Comparison of ENCODE assay signal across 21 cellular contexts in the genomic region with DNA sequence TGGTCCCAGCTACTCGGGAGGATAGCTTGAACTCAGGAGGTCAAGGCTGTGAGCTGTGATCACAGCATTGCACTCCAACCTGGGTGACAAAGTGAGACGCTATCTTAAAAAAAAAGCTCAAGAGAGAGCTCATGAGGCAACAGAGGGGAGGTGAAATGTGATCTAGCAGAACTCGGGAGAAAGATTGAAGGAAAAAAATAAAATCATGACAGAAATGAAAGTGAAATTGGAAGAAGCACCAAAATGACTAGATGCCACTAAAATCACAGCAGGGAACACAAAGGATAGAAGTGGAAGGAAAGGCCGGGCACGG.
DNase-seq lines count a peak whose midpoint lies in the region; ATAC-seq and TF ChIP-seq lines count a peak whose summit lies in the region.
"Had no signal": no experiment of that assay in that cellular context is flagged by ENCODE, and none has a peak within 500 bp of the region (broad histone marks: within the 10 kb centered on the region; RNA-seq: fewer than 3 reads in every experiment).

No MANE protein-coding gene starts in this region.

- H3K27ac Mint-ChIP-seq in activated CD4-positive, alpha-beta T cell treated with anti-CD3 and anti-CD28 coated beads, Interleukin-2, amount 10 ng/mL, durations not matched to agents 7 days and 5 days: peak overlapping the region; percentile 80
- H3K27ac Mint-ChIP-seq in CD4-positive, alpha-beta memory T cell: peak overlapping the region; percentile 43 to 98 (median 92)
- H3K27ac Mint-ChIP-seq in activated CD4-positive, alpha-beta memory T cell treated with anti-CD3 and anti-CD28 coated beads, Interleukin-2, amount 10 ng/mL, durations not matched to agents 7 days and 5 days: peak overlapping the region; percentile 52
- peak overlapping the region; percentile 75 for H3K27ac Mint-ChIP-seq in central memory CD8-positive, alpha-beta T cell (ENCODE audit: low read depth)
- H3K27ac Mint-ChIP-seq: WTC11 had no signal

- peaks cover 89% of the 10 kb centered on the region for H3K4me1 ChIP-seq in CD4-positive, alpha-beta memory T cell (ENCODE audit: insufficient read depth, low read length)
- no peaks in the 10 kb centered on the region for H3K4me1 ChIP-seq in BE2C
- peaks cover 0 to 10% (median 0%) of the 10 kb centered on the region in 3 donors for H3K4me1 ChIP-seq in esophagus squamous epithelium
- H3K4me1 ChIP-seq: upper lobe of left lung had no signal

- intact Hi-C loops in CD4-positive, alpha-beta memory T cell (cut with micrococcal nuclease): no loop called here
- intact Hi-C loops in esophagus squamous epithelium (cut with DNase I): no loop called here

- 39 to 49% methylated on average over 5 of the region's 5 CpGs for WGBS in esophagus squamous epithelium, 2 donors

- ATAC-seq in central memory CD8-positive, alpha-beta T cell (replicated peaks; ENCODE audit: extremely low read depth, poor library complexity, severe bottlenecking): no peak
- ATAC-seq in HG03039 (IDR thresholded peaks at IDR 0.05; ENCODE audit: unreplicated experiment): no peak
- ATAC-seq: K562, Right ventricle myocardium inferior, WTC11 had no signal

- H3K4me3 ChIP-seq in CD4-positive, alpha-beta memory T cell (ENCODE audit: low read length in 2 of 2): no peak overlapping the region
- H3K4me3 ChIP-seq in BE2C (ENCODE audit: low read depth, low read length) (no peak overlapping the region), esophagus squamous epithelium (no peak overlapping the region)
- H3K4me3 ChIP-seq: K562, upper lobe of left lung had no signal

- H3K9me3 Mint-ChIP-seq in activated CD4-positive, alpha-beta T cell treated with anti-CD3 and anti-CD28 coated beads, Interleukin-2, amount 10 ng/mL, durations not matched to agents 7 days and 5 days: peaks cover 7% of the 10 kb centered on the region
- H3K9me3 Mint-ChIP-seq in CD4-positive, alpha-beta memory T cell: peaks cover 0 to 11% (median 6%) of the 10 kb centered on the region in 8 donors
- H3K9me3 Mint-ChIP-seq in activated CD4-positive, alpha-beta memory T cell treated with anti-CD3 and anti-CD28 coated beads, Interleukin-2, amount 10 ng/mL, durations not matched to agents 7 days and 5 days: peaks cover 2% of the 10 kb centered on the region
- no peaks in the 10 kb centered on the region for H3K9me3 Mint-ChIP-seq in central memory CD8-positive, alpha-beta T cell

- POLR2A ChIA-PET in activated CD4-positive, alpha-beta T cell treated with anti-CD3 and anti-CD28 coated beads, Interleukin-2, amount 10 ng/mL, durations not matched to agents 7 days and 5 days (lab: Charles Lee): interaction anchor here (1.1 kb wide), 1 partner anchor 34 kb away, joined by 5 read pairs; no protein-coding TSS in a partner anchor
- POLR2A ChIA-PET in CD4-positive, alpha-beta memory T cell (lab: Charles Lee; ENCODE audit: partially characterized antibody): interaction anchor here (0.7 to 1.1 kb wide), 4 partner anchors 13 to 29 kb away, joined by 3 read pairs; no protein-coding TSS in a partner anchor
- POLR2A ChIA-PET in activated CD4-positive, alpha-beta memory T cell treated with anti-CD3 and anti-CD28 coated beads, Interleukin-2, amount 10 ng/mL, durations not matched to agents 7 days and 5 days (lab: Charles Lee): interaction anchor here (0.7 to 1.0 kb wide), 2 partner anchors 19 to 110 kb away, joined by 3 read pairs; partner anchors contain the start of gene BNIP2

- CTCF ChIA-PET in activated CD4-positive, alpha-beta T cell treated with anti-CD3 and anti-CD28 coated beads, Interleukin-2, amount 10 ng/mL, durations not matched to agents 7 days and 5 days (lab: Charles Lee): interaction anchor here (0.6 kb wide), 1 partner anchor 539 kb away, joined by 3 read pairs; no protein-coding TSS in a partner anchor
- CTCF ChIA-PET in CD4-positive, alpha-beta memory T cell (lab: Charles Lee; ENCODE audit: partially characterized antibody): interaction anchor here (1.0 kb wide), 1 partner anchor 119 kb away, joined by 4 read pairs; no protein-coding TSS in a partner anchor
- CTCF ChIA-PET in activated CD4-positive, alpha-beta memory T cell treated with anti-CD3 and anti-CD28 coated beads, Interleukin-2, amount 10 ng/mL, durations not matched to agents 7 days and 5 days (lab: Charles Lee): interaction anchor here (0.7 to 1.1 kb wide), 2 partner anchors 109 to 528 kb away, joined by 3 to 4 read pairs; no protein-coding TSS in a partner anchor

- no peaks in the 10 kb centered on the region for H3K9me3 ChIP-seq in CD4-positive, alpha-beta memory T cell (ENCODE audit: control insufficient read depth in 1 of 2, low read length in 2 of 2)
- H3K9me3 ChIP-seq in BE2C: no peaks in the 10 kb centered on the region
- H3K9me3 ChIP-seq in esophagus squamous epithelium: no peaks in the 10 kb centered on the region
- H3K9me3 ChIP-seq: upper lobe of left lung had no signal

- no peak for DNase-seq in activated CD4-positive, alpha-beta T cell treated with anti-CD3 and anti-CD28 coated beads, Interleukin-2, amount 10 ng/mL, durations not matched to agents 7 days and 5 days
- DNase-seq in activated CD4-positive, alpha-beta T cell treated with anti-CD3 and anti-CD28 coated beads, Interleukin-2, amount 50 U/mL, for 4 hours: no peak
- peak in 2 of 5 donors; percentile 15 to 28 for DNase-seq in CD4-positive, alpha-beta memory T cell
- no peak for DNase-seq in activated CD4-positive, alpha-beta memory T cell treated with anti-CD3 and anti-CD28 coated beads, Interleukin-2, amount 10 ng/mL, durations not matched to agents 7 days and 5 days
- DNase-seq in central memory CD8-positive, alpha-beta T cell (ENCODE audit: low spot score in 2 of 2): no peak
- DNase-seq in BE2C (no peak), esophagus squamous epithelium (lab: John Stamatoyannopoulos, UW) (no peak)
- DNase-seq: activated gamma-delta T cell, AML-193, COR-L47, DMS79 treated with DMSO at 0.1 percent for 48 hours, kidney glomerular epithelial cell, NCI-H1436, NCI-H2107, NCI-H446 treated with DMSO at 0.1 percent for 48 hours, T1000, upper lobe of left lung had no signal

- H3K4me3 Mint-ChIP-seq in activated CD4-positive, alpha-beta T cell treated with anti-CD3 and anti-CD28 coated beads, Interleukin-2, amount 10 ng/mL, durations not matched to agents 7 days and 5 days: peak overlapping the region; percentile 20
- peak overlapping the region; percentile 69 to 93 (median 81) for H3K4me3 Mint-ChIP-seq in CD4-positive, alpha-beta memory T cell
- peak overlapping the region; percentile 60 for H3K4me3 Mint-ChIP-seq in activated CD4-positive, alpha-beta memory T cell treated with anti-CD3 and anti-CD28 coated beads, Interleukin-2, amount 10 ng/mL, durations not matched to agents 7 days and 5 days
- peak overlapping the region; percentile 51 for H3K4me3 Mint-ChIP-seq in central memory CD8-positive, alpha-beta T cell
- H3K4me3 Mint-ChIP-seq: WTC11 had no signal

- TF ChIP-seq CTCF in BE2C (IDR thresholded peaks at IDR 0.05; ENCODE audit: low read depth, low read length) (no peak), esophagus squamous epithelium (IDR thresholded peaks at IDR 0.05) (no peak)

- H3K27me3 ChIP-seq in CD4-positive, alpha-beta memory T cell (ENCODE audit: insufficient read depth, low read length): no peaks in the 10 kb centered on the region
- H3K27me3 ChIP-seq in BE2C: peaks cover 73% of the 10 kb centered on the region
- H3K27me3 ChIP-seq in esophagus squamous epithelium: peaks cover 0 to 33% (median 0%) of the 10 kb centered on the region in 4 donors
- H3K27me3 ChIP-seq: upper lobe of left lung had no signal

- H3K36me3 Mint-ChIP-seq in activated CD4-positive, alpha-beta T cell treated with anti-CD3 and anti-CD28 coated beads, Interleukin-2, amount 10 ng/mL, durations not matched to agents 7 days and 5 days (ENCODE audit: low read depth): peaks cover 15% of the 10 kb centered on the region
- H3K36me3 Mint-ChIP-seq in CD4-positive, alpha-beta memory T cell: peaks cover 4 to 5% of the 10 kb centered on the region in 2 donors
- no peaks in the 10 kb centered on the region for H3K36me3 Mint-ChIP-seq in activated CD4-positive, alpha-beta memory T cell treated with anti-CD3 and anti-CD28 coated beads, Interleukin-2, amount 10 ng/mL, durations not matched to agents 7 days and 5 days (ENCODE audit: low read depth)
- peaks cover 2% of the 10 kb centered on the region for H3K36me3 Mint-ChIP-seq in central memory CD8-positive, alpha-beta T cell (ENCODE audit: insufficient read depth)
- H3K36me3 Mint-ChIP-seq: WTC11 had no signal

- peaks cover 9% of the 10 kb centered on the region for H3K27me3 Mint-ChIP-seq in activated CD4-positive, alpha-beta T cell treated with anti-CD3 and anti-CD28 coated beads, Interleukin-2, amount 10 ng/mL, durations not matched to agents 7 days and 5 days
- H3K27me3 Mint-ChIP-seq in CD4-positive, alpha-beta memory T cell: no peaks in the 10 kb centered on the region
- peaks cover 9% of the 10 kb centered on the region for H3K27me3 Mint-ChIP-seq in activated CD4-positive, alpha-beta memory T cell treated with anti-CD3 and anti-CD28 coated beads, Interleukin-2, amount 10 ng/mL, durations not matched to agents 7 days and 5 days
- no peaks in the 10 kb centered on the region for H3K27me3 Mint-ChIP-seq in central memory CD8-positive, alpha-beta T cell

- no peaks in the 10 kb centered on the region for H3K36me3 ChIP-seq in CD4-positive, alpha-beta memory T cell (ENCODE audit: insufficient read depth, low read length)
- H3K36me3 ChIP-seq in BE2C (no peaks in the 10 kb centered on the region), esophagus squamous epithelium (no peaks in the 10 kb centered on the region)
- H3K36me3 ChIP-seq: upper lobe of left lung had no signal

- H3K27ac ChIP-seq in CD4-positive, alpha-beta memory T cell (ENCODE audit: low read depth, low read length): peak overlapping the region; percentile 38
- no peak overlapping the region for H3K27ac ChIP-seq in esophagus squamous epithelium
- H3K27ac ChIP-seq: upper lobe of left lung had no signal

- TF ChIP-seq POLR2A in esophagus squamous epithelium (IDR thresholded peaks at IDR 0.05): no peak

- peaks cover 63% of the 10 kb centered on the region for H3K4me1 Mint-ChIP-seq in activated CD4-positive, alpha-beta T cell treated with anti-CD3 and anti-CD28 coated beads, Interleukin-2, amount 10 ng/mL, durations not matched to agents 7 days and 5 days
- H3K4me1 Mint-ChIP-seq in CD4-positive, alpha-beta memory T cell: peaks cover 48 to 85% (median 65%) of the 10 kb centered on the region in 4 donors
- peaks cover 60% of the 10 kb centered on the region for H3K4me1 Mint-ChIP-seq in activated CD4-positive, alpha-beta memory T cell treated with anti-CD3 and anti-CD28 coated beads, Interleukin-2, amount 10 ng/mL, durations not matched to agents 7 days and 5 days
- H3K4me1 Mint-ChIP-seq in central memory CD8-positive, alpha-beta T cell: peaks cover 47% of the 10 kb centered on the region

Comparison
In these comparisons a context has a peak if more than half of its experiments do, and no peak if none do; other contexts are left out.
1. H3K4me3 Mint-ChIP-seq: peak in every context shown above with its lines; median percentile 81 in CD4-positive, alpha-beta memory T cell; 60 in activated CD4-positive, alpha-beta memory T cell treated with anti-CD3 and anti-CD28 coated beads, Interleukin-2, amount 10 ng/mL, durations not matched to agents 7 days and 5 days; 51 in central memory CD8-positive, alpha-beta T cell; 20 in activated CD4-positive, alpha-beta T cell treated with anti-CD3 and anti-CD28 coated beads, Interleukin-2, amount 10 ng/mL, durations not matched to agents 7 days and 5 days.